20 cellular contexts compared by ENCODE assay signal in genomic region chr20:64266988-64267387, GRCh38. TPM values are rescaled to one million over a fixed set of nuclear protein-coding genes. Genes with fewer than 3 reads are reported as not detected.
A peak's percentile ranks its signal among the peaks of the same experiment; 100 is the strongest.
DNase-seq lines count a peak whose midpoint lies in the region; ATAC-seq, FAIRE-seq and TF ChIP-seq lines count a peak whose summit lies in the region.
"Had no signal": no experiment of that assay in that cellular context is flagged by ENCODE, and none has a peak within 500 bp of the region (broad histone marks: within the 10 kb centered on the region; RNA-seq: fewer than 3 reads in every experiment).

No MANE protein-coding gene starts in this region.

- intact Hi-C loops in heart right ventricle (cut with DNase I) (no loop called here), right cardiac atrium (cut with DNase I) (no loop called here), psoas muscle (cut with DNase I) (no loop called here)

- H3K27me3 ChIP-seq in heart right ventricle: no peaks in the 10 kb centered on the region
- H3K27me3 ChIP-seq in right cardiac atrium (ENCODE audit: control insufficient read depth, insufficient read depth): no peaks in the 10 kb centered on the region
- no peaks in the 10 kb centered on the region for H3K27me3 ChIP-seq in psoas muscle (ENCODE audit: insufficient read depth in 3 of 3, low read length in 2 of 3)
- H3K27me3 ChIP-seq: BE2C had no signal

- H3K4me3 ChIP-seq in heart right ventricle (no peak overlapping the region), right cardiac atrium (ENCODE audit: low read length) (no peak overlapping the region), psoas muscle (peak overlapping the region; percentile 19)
- H3K4me3 ChIP-seq: GM23338 had no signal

- H3K9me3 ChIP-seq in heart right ventricle (no peaks in the 10 kb centered on the region), right cardiac atrium (ENCODE audit: control insufficient read depth, low read length) (no peaks in the 10 kb centered on the region), psoas muscle (no peaks in the 10 kb centered on the region)
- H3K9me3 ChIP-seq: BE2C, Caco-2 had no signal

- H3K4me1 ChIP-seq in heart right ventricle (peaks cover 0 to 72% (median 60%) of the 10 kb centered on the region in 9 donors), right cardiac atrium (ENCODE audit: control insufficient read depth, insufficient read depth, low read length) (peaks cover 6% of the 10 kb centered on the region), psoas muscle (peaks cover 59% of the 10 kb centered on the region)
- H3K4me1 ChIP-seq: BE2C, Caco-2 had no signal

- ATAC-seq in heart right ventricle: peak in 5 of 8 donors; percentile 29 to 60 (median 36)
- no peak for ATAC-seq in right cardiac atrium
- peak in 3 of 4 donors; percentile 81 to 88 (median 83) for ATAC-seq in psoas muscle
- no peak for ATAC-seq in HG02571 (IDR thresholded peaks at IDR 0.05; ENCODE audit: unreplicated experiment)
- ATAC-seq in omental fat pad (ENCODE audit: low FRiP score): no peak
- ATAC-seq: GM23338, HCT116 had no signal

- WGBS in heart right ventricle, 2 donors: 66 to 67% methylated on average over 5 of the region's 5 CpGs
- WGBS in right cardiac atrium: 72% methylated on average over 5 of the region's 5 CpGs
- 28 to 40% (median 28%) methylated on average over 5 of the region's 5 CpGs for WGBS in psoas muscle, 3 donors

- FAIRE-seq in HTR-8/SVneo (lab: Jason Lieb, UNC): peak; percentile 36
- FAIRE-seq: A204.1, D721Med, H54 had no signal

- DNase-seq in HTR-8/SVneo (ENCODE audit: insufficient read length, low spot score) (no peak), heart right ventricle (no peak), right cardiac atrium (no peak), psoas muscle (no peak), OCI-M2 (lab: John Stamatoyannopoulos, UW; ENCODE audit: unreplicated experiment) (no peak), omental fat pad (ENCODE audit: low spot score) (no peak), epidermal melanocyte (ENCODE audit: insufficient read length, low spot score) (no peak)
- DNase-seq: ACHN; BE2C; C1 segment of cervical spinal cord; Caco-2; CD4-positive, alpha-beta T cell; GF-D8; HFFc6 had no signal

- H3K27ac ChIP-seq in heart right ventricle: peak overlapping the region in 7 of 10 donors; percentile 1 to 62 (median 43)
- peak overlapping the region; percentile 73 for H3K27ac ChIP-seq in right cardiac atrium (ENCODE audit: low read length)
- H3K27ac ChIP-seq in psoas muscle: peak overlapping the region; percentile 70

- H3K36me3 ChIP-seq in heart right ventricle: peaks cover 0 to 61% (median 0%) of the 10 kb centered on the region in 9 donors
- H3K36me3 ChIP-seq in psoas muscle (ENCODE audit: insufficient read depth in 1 of 2, low read depth in 1 of 2): peaks cover 0 to 17% of the 10 kb centered on the region in 2 donors

- TF ChIP-seq CTCF in heart right ventricle (IDR thresholded peaks at IDR 0.05) (no peak), psoas muscle (IDR thresholded peaks at IDR 0.05) (no peak), omental fat pad (IDR thresholded peaks at IDR 0.05) (no peak)

RNA-seq across cellular contexts. Expression of gene PCMTD2, which starts 11.4 kb away (rescaled TPM):
- total RNA-seq in heart right ventricle (10 to 100 TPM; 56.2 to 83.5 (median 69.4) TPM), right cardiac atrium (100 to 1,000 TPM in 1 of 4 donors, 10 to 100 TPM in 3; 62.2 to 101 (median 85.7) TPM), psoas muscle (10 to 100 TPM; 37.7 to 47.3 (median 41.7) TPM), omental fat pad (10 to 100 TPM; 31.7 to 97.9 (median 70.7) TPM)
- polyA plus RNA-seq in heart right ventricle (10 to 100 TPM; 11.7 to 68.4 TPM), right cardiac atrium (44.1 TPM), psoas muscle (10 to 100 TPM; 11.7 to 37.8 (median 17.4) TPM)

Comparison
In these comparisons a context has a peak if more than half of its experiments do, and no peak if none do; other contexts are left out.
1. ATAC-seq: peak in heart right ventricle (5 of 8) and psoas muscle (3 of 4); none in right cardiac atrium (0 of 2), HG02571 (single experiment) and omental fat pad (single experiment).
2. Peak in every context shown above with its lines, with median percentiles within 50 percentile points of each other: H3K27ac ChIP-seq.